1 cellular context compared by ENCODE assay signal in the genomic region with DNA sequence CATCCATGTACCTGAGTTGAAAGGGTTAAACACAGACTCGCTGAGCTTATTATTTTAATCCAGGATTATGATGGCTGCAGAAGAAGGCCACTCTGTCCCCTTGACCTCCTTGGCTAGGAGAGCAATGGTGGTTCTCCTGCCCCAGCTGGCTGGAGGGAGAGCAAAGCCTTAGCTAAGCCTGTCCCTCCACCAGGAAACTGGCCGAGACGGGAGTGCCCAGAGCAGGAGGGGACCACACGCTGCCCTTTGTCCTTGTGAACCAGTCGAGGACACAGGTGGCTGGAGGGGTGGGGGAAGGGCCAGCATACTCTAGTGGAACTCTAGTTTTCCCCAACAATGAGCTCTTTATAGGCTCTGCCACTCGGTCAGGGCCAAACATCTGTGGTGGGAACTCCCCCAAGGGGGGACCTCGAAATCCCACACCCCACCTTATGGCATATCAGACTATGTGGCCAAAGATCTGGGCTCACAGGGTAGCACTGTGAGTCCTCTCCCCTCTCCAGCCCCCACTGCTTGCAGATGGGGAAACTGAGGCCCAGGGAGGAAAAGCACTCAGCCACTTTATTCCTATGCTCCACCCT.
TF ChIP-seq lines count a peak whose summit lies in the region.

No MANE protein-coding gene starts in this region.

TF ChIP-seq in HepG2, 621 proteins besides CTCF, POLR2A, EP300 and RAD21 (continued from another document and continues in another):
- TF ChIP-seq ZSCAN9 (CRISPR knock-in tag; IDR thresholded peaks at IDR 0.05; ENCODE audit: borderline replicate concordance) = 0 out of 2 replicates have a peak, but pooled peaks have one; percentile 28
- TF ChIP-seq EED (CRISPR knock-in tag; IDR thresholded peaks at IDR 0.05) = no peak
- no peak for TF ChIP-seq TBX3 (IDR thresholded peaks at IDR 0.05; ENCODE audit: borderline replicate concordance)
- TF ChIP-seq, protein P1, sequence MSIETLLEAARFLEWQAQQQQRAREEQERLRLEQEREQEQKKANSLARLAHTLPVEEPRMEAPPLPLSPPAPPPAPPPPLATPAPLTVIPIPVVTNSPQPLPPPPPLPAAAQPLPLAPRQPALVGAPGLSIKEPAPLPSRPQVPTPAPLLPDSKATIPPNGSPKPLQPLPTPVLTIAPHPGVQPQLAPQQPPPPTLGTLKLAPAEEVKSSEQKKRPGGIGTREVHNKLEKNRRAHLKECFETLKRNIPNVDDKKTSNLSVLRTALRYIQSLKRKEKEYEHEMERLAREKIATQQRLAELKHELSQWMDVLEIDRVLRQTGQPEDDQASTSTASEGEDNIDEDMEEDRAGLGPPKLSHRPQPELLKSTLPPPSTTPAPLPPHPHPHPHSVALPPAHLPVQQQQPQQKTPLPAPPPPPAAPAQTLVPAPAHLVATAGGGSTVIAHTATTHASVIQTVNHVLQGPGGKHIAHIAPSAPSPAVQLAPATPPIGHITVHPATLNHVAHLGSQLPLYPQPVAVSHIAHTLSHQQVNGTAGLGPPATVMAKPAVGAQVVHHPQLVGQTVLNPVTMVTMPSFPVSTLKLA (IDR thresholded peaks at IDR 0.05) = no peak
- peak; percentile 68; the same call in 1 of the 2 replicates for TF ChIP-seq TBX2 (CRISPR knock-in tag; IDR thresholded peaks at IDR 0.05; ENCODE audit: borderline replicate concordance)
- TF ChIP-seq ZNF24 (IDR thresholded peaks at IDR 0.05) = no peak
- TF ChIP-seq, protein P2, sequence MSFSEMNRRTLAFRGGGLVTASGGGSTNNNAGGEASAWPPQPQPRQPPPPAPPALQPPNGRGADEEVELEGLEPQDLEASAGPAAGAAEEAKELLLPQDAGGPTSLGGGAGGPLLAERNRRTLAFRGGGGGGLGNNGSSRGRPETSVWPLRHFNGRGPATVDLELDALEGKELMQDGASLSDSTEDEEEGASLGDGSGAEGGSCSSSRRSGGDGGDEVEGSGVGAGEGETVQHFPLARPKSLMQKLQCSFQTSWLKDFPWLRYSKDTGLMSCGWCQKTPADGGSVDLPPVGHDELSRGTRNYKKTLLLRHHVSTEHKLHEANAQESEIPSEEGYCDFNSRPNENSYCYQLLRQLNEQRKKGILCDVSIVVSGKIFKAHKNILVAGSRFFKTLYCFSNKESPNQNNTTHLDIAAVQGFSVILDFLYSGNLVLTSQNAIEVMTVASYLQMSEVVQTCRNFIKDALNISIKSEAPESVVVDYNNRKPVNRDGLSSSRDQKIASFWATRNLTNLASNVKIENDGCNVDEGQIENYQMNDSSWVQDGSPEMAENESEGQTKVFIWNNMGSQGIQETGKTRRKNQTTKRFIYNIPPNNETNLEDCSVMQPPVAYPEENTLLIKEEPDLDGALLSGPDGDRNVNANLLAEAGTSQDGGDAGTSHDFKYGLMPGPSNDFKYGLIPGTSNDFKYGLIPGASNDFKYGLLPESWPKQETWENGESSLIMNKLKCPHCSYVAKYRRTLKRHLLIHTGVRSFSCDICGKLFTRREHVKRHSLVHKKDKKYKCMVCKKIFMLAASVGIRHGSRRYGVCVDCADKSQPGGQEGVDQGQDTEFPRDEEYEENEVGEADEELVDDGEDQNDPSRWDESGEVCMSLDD (CRISPR knock-in tag; IDR thresholded peaks at IDR 0.05; ENCODE audit: borderline replicate concordance) = no peak
- no peak for TF ChIP-seq ZNF891 (CRISPR knock-in tag; IDR thresholded peaks at IDR 0.05)
- no peak for TF ChIP-seq ZNF790 (CRISPR knock-in tag; IDR thresholded peaks at IDR 0.05; ENCODE audit: borderline replicate concordance)
- no peak for TF ChIP-seq NFKBIZ (CRISPR knock-in tag; IDR thresholded peaks at IDR 0.05)
- TF ChIP-seq NR1H2 (CRISPR knock-in tag; IDR thresholded peaks at IDR 0.05; ENCODE audit: borderline replicate concordance, low read depth) = no peak
- TF ChIP-seq ETV6 (CRISPR knock-in tag; conservative IDR thresholded peaks at IDR 0.05) = no peak
- TF ChIP-seq PHF5A (CRISPR knock-in tag; IDR thresholded peaks at IDR 0.05; ENCODE audit: low read depth, unreplicated experiment) = no peak
- TF ChIP-seq ZSCAN29 (CRISPR knock-in tag; conservative IDR thresholded peaks at IDR 0.05) = no peak; the same call in 1 of the 2 replicates
- no peak for TF ChIP-seq ZFP41 (CRISPR knock-in tag; IDR thresholded peaks at IDR 0.05; ENCODE audit: borderline replicate concordance)
- no peak for TF ChIP-seq ELF4 (CRISPR knock-in tag; IDR thresholded peaks at IDR 0.05; ENCODE audit: borderline replicate concordance)
- TF ChIP-seq, protein P3, sequence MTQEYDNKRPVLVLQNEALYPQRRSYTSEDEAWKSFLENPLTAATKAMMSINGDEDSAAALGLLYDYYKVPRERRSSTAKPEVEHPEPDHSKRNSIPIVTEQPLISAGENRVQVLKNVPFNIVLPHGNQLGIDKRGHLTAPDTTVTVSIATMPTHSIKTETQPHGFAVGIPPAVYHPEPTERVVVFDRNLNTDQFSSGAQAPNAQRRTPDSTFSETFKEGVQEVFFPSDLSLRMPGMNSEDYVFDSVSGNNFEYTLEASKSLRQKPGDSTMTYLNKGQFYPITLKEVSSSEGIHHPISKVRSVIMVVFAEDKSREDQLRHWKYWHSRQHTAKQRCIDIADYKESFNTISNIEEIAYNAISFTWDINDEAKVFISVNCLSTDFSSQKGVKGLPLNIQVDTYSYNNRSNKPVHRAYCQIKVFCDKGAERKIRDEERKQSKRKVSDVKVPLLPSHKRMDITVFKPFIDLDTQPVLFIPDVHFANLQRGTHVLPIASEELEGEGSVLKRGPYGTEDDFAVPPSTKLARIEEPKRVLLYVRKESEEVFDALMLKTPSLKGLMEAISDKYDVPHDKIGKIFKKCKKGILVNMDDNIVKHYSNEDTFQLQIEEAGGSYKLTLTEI (CRISPR knock-in tag; conservative IDR thresholded peaks at IDR 0.05) = no peak
- TF ChIP-seq, protein P4, sequence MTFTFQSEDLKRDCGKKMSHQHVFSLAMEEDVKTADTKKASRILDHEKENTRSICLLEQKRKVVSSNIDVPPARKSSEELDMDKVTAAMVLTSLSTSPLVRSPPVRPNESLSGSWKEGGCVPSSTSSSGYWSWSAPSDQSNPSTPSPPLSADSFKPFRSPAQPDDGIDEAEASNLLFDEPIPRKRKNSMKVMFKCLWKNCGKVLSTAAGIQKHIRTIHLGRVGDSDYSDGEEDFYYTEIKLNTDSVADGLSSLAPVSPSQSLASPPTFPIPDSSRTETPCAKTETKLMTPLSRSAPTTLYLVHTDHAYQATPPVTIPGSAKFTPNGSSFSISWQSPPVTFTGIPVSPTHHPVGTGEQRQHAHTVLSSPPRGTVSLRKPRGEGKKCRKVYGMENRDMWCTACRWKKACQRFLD (CRISPR knock-in tag; IDR thresholded peaks at IDR 0.05; ENCODE audit: borderline replicate concordance) = no peak
- no peak for TF ChIP-seq RCOR2 (CRISPR knock-in tag; IDR thresholded peaks at IDR 0.05)
- TF ChIP-seq HHEX (CRISPR knock-in tag; IDR thresholded peaks at IDR 0.05) = no peak
- TF ChIP-seq CBFB (CRISPR knock-in tag; IDR thresholded peaks at IDR 0.05) = no peak
- no peak for TF ChIP-seq FLYWCH1 (CRISPR knock-in tag; IDR thresholded peaks at IDR 0.05)
- no peak for TF ChIP-seq KMT2A (CRISPR knock-in tag; IDR thresholded peaks at IDR 0.05)
- TF ChIP-seq ZNF546 (CRISPR knock-in tag; conservative IDR thresholded peaks at IDR 0.05) = no peak
- 0 out of 2 replicates have a peak, but pooled peaks have one; percentile 40 for TF ChIP-seq ZNF709 (CRISPR knock-in tag; IDR thresholded peaks at IDR 0.05)
- no peak for TF ChIP-seq TEAD2 (CRISPR knock-in tag; IDR thresholded peaks at IDR 0.05)
- no peak for TF ChIP-seq KLF13 (CRISPR knock-in tag; IDR thresholded peaks at IDR 0.05)
- TF ChIP-seq GTF2F1 (IDR thresholded peaks at IDR 0.05; ENCODE audit: low read length) = no peak
- TF ChIP-seq, protein P5, sequence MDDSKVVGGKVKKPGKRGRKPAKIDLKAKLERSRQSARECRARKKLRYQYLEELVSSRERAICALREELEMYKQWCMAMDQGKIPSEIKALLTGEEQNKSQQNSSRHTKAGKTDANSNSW (CRISPR knock-in tag; IDR thresholded peaks at IDR 0.05; ENCODE audit: borderline replicate concordance) = no peak
- TF ChIP-seq, protein P6, sequence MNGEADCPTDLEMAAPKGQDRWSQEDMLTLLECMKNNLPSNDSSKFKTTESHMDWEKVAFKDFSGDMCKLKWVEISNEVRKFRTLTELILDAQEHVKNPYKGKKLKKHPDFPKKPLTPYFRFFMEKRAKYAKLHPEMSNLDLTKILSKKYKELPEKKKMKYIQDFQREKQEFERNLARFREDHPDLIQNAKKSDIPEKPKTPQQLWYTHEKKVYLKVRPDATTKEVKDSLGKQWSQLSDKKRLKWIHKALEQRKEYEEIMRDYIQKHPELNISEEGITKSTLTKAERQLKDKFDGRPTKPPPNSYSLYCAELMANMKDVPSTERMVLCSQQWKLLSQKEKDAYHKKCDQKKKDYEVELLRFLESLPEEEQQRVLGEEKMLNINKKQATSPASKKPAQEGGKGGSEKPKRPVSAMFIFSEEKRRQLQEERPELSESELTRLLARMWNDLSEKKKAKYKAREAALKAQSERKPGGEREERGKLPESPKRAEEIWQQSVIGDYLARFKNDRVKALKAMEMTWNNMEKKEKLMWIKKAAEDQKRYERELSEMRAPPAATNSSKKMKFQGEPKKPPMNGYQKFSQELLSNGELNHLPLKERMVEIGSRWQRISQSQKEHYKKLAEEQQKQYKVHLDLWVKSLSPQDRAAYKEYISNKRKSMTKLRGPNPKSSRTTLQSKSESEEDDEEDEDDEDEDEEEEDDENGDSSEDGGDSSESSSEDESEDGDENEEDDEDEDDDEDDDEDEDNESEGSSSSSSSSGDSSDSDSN (CRISPR knock-in tag; IDR thresholded peaks at IDR 0.05) = peak; percentile 69
- TF ChIP-seq, protein P7, sequence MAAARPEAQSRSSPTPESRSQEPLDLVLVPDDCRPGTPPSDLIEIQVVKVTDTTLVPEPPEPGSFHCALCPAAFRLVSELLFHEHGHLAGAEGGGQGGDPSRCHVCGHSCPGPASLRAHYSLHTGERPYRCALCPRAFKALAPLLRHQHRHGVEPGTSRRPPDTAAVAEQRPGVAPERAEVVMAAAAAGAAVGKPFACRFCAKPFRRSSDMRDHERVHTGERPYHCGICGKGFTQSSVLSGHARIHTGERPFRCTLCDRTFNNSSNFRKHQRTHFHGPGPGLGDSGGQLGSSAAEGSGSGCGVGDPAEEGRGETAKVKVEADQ (CRISPR knock-in tag; IDR thresholded peaks at IDR 0.05; ENCODE audit: borderline replicate concordance) = no peak
- TF ChIP-seq GABPA (IDR thresholded peaks at IDR 0.05; ENCODE audit: low read depth, low read length) = no peak
- no peak for TF ChIP-seq GABPA (CRISPR knock-in tag; IDR thresholded peaks at IDR 0.05; ENCODE audit: low read depth)
- TF ChIP-seq SMARCE1 (IDR thresholded peaks at IDR 0.05; ENCODE audit: borderline replicate concordance) = no peak
- TF ChIP-seq, protein P8, sequence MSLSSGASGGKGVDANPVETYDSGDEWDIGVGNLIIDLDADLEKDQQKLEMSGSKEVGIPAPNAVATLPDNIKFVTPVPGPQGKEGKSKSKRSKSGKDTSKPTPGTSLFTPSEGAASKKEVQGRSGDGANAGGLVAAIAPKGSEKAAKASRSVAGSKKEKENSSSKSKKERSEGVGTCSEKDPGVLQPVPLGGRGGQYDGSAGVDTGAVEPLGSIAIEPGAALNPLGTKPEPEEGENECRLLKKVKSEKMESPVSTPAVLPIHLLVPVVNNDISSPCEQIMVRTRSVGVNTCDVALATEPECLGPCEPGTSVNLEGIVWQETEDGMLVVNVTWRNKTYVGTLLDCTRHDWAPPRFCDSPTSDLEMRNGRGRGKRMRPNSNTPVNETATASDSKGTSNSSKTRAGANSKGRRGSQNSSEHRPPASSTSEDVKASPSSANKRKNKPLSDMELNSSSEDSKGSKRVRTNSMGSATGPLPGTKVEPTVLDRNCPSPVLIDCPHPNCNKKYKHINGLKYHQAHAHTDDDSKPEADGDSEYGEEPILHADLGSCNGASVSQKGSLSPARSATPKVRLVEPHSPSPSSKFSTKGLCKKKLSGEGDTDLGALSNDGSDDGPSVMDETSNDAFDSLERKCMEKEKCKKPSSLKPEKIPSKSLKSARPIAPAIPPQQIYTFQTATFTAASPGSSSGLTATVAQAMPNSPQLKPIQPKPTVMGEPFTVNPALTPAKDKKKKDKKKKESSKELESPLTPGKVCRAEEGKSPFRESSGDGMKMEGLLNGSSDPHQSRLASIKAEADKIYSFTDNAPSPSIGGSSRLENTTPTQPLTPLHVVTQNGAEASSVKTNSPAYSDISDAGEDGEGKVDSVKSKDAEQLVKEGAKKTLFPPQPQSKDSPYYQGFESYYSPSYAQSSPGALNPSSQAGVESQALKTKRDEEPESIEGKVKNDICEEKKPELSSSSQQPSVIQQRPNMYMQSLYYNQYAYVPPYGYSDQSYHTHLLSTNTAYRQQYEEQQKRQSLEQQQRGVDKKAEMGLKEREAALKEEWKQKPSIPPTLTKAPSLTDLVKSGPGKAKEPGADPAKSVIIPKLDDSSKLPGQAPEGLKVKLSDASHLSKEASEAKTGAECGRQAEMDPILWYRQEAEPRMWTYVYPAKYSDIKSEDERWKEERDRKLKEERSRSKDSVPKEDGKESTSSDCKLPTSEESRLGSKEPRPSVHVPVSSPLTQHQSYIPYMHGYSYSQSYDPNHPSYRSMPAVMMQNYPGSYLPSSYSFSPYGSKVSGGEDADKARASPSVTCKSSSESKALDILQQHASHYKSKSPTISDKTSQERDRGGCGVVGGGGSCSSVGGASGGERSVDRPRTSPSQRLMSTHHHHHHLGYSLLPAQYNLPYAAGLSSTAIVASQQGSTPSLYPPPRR (CRISPR knock-in tag; IDR thresholded peaks at IDR 0.05; ENCODE audit: borderline replicate concordance) = peak; percentile 66
- peak; percentile 47; the same call in 1 of the 2 replicates for TF ChIP-seq MAZ (IDR thresholded peaks at IDR 0.05; ENCODE audit: borderline replicate concordance, low read depth, low read length)
- TF ChIP-seq MAZ (CRISPR knock-in tag; IDR thresholded peaks at IDR 0.05; ENCODE audit: low read depth) = no peak
- TF ChIP-seq XBP1 (CRISPR knock-in tag; IDR thresholded peaks at IDR 0.05) = no peak
- no peak for TF ChIP-seq ZNF20 (CRISPR knock-in tag; IDR thresholded peaks at IDR 0.05)
- TF ChIP-seq GLI4 (CRISPR knock-in tag; IDR thresholded peaks at IDR 0.05; ENCODE audit: borderline replicate concordance) = no peak
- no peak for TF ChIP-seq ZNF782 (CRISPR knock-in tag; IDR thresholded peaks at IDR 0.05; ENCODE audit: borderline replicate concordance)
- TF ChIP-seq, protein P9, sequence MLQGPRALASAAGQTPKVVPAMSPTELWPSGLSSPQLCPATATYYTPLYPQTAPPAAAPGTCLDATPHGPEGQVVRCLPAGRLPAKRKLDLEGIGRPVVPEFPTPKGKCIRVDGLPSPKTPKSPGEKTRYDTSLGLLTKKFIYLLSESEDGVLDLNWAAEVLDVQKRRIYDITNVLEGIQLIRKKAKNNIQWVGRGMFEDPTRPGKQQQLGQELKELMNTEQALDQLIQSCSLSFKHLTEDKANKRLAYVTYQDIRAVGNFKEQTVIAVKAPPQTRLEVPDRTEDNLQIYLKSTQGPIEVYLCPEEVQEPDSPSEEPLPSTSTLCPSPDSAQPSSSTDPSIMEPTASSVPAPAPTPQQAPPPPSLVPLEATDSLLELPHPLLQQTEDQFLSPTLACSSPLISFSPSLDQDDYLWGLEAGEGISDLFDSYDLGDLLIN (CRISPR knock-in tag; IDR thresholded peaks at IDR 0.05; ENCODE audit: borderline replicate concordance) = no peak
- TF ChIP-seq MIXL1 (CRISPR knock-in tag; IDR thresholded peaks at IDR 0.05) = 0 out of 2 replicates have a peak, but pooled peaks have one; percentile 55
- TF ChIP-seq NFE2 (CRISPR knock-in tag; IDR thresholded peaks at IDR 0.05) = no peak
- TF ChIP-seq SP1 (IDR thresholded peaks at IDR 0.05) = no peak
- TF ChIP-seq SP1 (CRISPR knock-in tag; IDR thresholded peaks at IDR 0.05) = no peak
- no peak for TF ChIP-seq MTA3 (CRISPR knock-in tag; IDR thresholded peaks at IDR 0.05)
- TF ChIP-seq ZNF292 (CRISPR knock-in tag; IDR thresholded peaks at IDR 0.05; ENCODE audit: borderline replicate concordance, low read depth) = no peak
